In the genomic region with DNA sequence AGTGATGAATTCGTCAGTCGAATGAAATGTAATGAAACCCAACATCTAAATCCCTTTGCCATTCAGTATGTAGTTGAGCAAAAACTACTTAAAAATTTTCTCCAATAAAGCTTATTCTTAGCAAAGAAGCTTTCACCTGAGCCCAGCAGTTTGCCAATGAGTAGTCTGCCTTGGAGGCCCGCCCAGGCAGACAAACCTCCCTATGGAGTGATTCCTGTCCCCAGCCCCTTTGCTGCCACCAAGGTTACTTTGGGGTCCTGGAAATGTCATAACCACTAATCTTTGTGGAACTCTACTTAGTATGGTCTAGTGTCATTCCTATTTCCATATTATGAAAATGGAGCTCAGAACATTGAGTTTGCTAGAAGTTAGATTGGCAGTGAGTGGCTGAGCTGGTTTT, we compare ENCODE assay signal across 1 cellular context.
TF ChIP-seq lines count a peak whose summit lies in the region.

No MANE protein-coding gene starts in this region.

TF ChIP-seq in H1, 55 proteins besides CTCF, POLR2A, EP300 and RAD21:
- TF ChIP-seq, protein P1, sequence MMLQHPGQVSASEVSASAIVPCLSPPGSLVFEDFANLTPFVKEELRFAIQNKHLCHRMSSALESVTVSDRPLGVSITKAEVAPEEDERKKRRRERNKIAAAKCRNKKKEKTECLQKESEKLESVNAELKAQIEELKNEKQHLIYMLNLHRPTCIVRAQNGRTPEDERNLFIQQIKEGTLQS (IDR thresholded peaks at IDR 0.05; ENCODE audit: insufficient read depth, low read depth, low read length) = no peak
- TF ChIP-seq HDAC6 (IDR thresholded peaks at IDR 0.05; ENCODE audit: low read depth, low read length) (no peak), PHF8 (conservative IDR thresholded peaks at IDR 0.05; ENCODE audit: low read depth, low read length) (no peak), RBBP5 (IDR thresholded peaks at IDR 0.05; ENCODE audit: borderline replicate concordance, low read depth, low read length) (no peak), FOSL1 (IDR thresholded peaks at IDR 0.05; ENCODE audit: insufficient read depth, low read depth, low read length) (no peak), TCF12 (IDR thresholded peaks at IDR 0.05; ENCODE audit: low read depth, low read length) (no peak), CEBPB (IDR thresholded peaks at IDR 0.05; ENCODE audit: low read depth, low read length) (no peak), CBX5 (IDR thresholded peaks at IDR 0.05; ENCODE audit: low read depth, low read length) (no peak), SUZ12 (IDR thresholded peaks at IDR 0.05; ENCODE audit: low read length) (no peak)
